In genomic region chrX:64739792-64740378, GRCh38 we compare ENCODE assay signal across 23 cellular contexts.
"Had no signal": no experiment of that assay in that cellular context is flagged by ENCODE, and none has a peak within 500 bp of the region (broad histone marks: within the 10 kb centered on the region; RNA-seq: fewer than 3 reads in every experiment).

No MANE protein-coding gene starts in this region.

- H3K9me3 Mint-ChIP-seq: natural killer cell treated with Interleukin-12 subunit alpha and Interleukin-12 subunit beta and Interleukin-15 and Interleukin-18, amount 100 ng/mL, for 72 hours; stimulated activated naive B cell treated with anti-CD40 and anti-IgM and Interleukin-4, amounts not matched to agents 10 μg/mL and 1 μg/mL and 100 μg/mL, for 72 hours had no signal

- H3K4me3 Mint-ChIP-seq: naive thymus-derived CD4-positive, alpha-beta T cell; natural killer cell treated with Interleukin-12 subunit alpha and Interleukin-12 subunit beta and Interleukin-15 and Interleukin-18, amount 100 ng/mL, for 72 hours; stimulated activated naive B cell treated with anti-CD40 and anti-IgM and Interleukin-4, amounts not matched to agents 10 μg/mL and 1 μg/mL and 100 μg/mL, for 72 hours had no signal

- H3K27ac Mint-ChIP-seq: naive thymus-derived CD4-positive, alpha-beta T cell; natural killer cell treated with Interleukin-12 subunit alpha and Interleukin-12 subunit beta and Interleukin-15 and Interleukin-18, amount 100 ng/mL, for 72 hours; progenitor cell of endocrine pancreas; stimulated activated naive B cell treated with anti-CD40 and anti-IgM and Interleukin-4, amounts not matched to agents 10 μg/mL and 1 μg/mL and 100 μg/mL, for 72 hours had no signal

- ATAC-seq: heart left ventricle; left cardiac atrium; left lung; lower lobe of right lung; naive thymus-derived CD4-positive, alpha-beta T cell; natural killer cell treated with Interleukin-12 subunit alpha and Interleukin-12 subunit beta and Interleukin-15 and Interleukin-18, amount 100 ng/mL, for 72 hours; sciatic nerve; stimulated activated naive B cell treated with anti-CD40 and anti-IgM and Interleukin-4, amounts not matched to agents 10 μg/mL and 1 μg/mL and 100 μg/mL, for 72 hours; stimulated activated naive CD8-positive, alpha-beta T cell treated with anti-CD3 and anti-CD28 coated beads, Interleukin-15, Interleukin-2, amounts not matched to agents 100 U/mL and 50 U/mL, for 24 hours; upper lobe of right lung had no signal

- H3K36me3 Mint-ChIP-seq: natural killer cell treated with Interleukin-12 subunit alpha and Interleukin-12 subunit beta and Interleukin-15 and Interleukin-18, amount 100 ng/mL, for 72 hours; stimulated activated naive B cell treated with anti-CD40 and anti-IgM and Interleukin-4, amounts not matched to agents 10 μg/mL and 1 μg/mL and 100 μg/mL, for 72 hours had no signal

- H3K4me1 Mint-ChIP-seq: naive thymus-derived CD4-positive, alpha-beta T cell; stimulated activated naive B cell treated with anti-CD40 and anti-IgM and Interleukin-4, amounts not matched to agents 10 μg/mL and 1 μg/mL and 100 μg/mL, for 72 hours had no signal

- DNase-seq: heart left ventricle; kidney glomerular epithelial cell; left cardiac atrium; left lung; lower lobe of right lung; mammary epithelial cell; mesenchymal stem cell; naive thymus-derived CD4-positive, alpha-beta T cell; ovary; stimulated activated CD4-positive, alpha-beta T cell treated with anti-CD3 and anti-CD28 coated beads, Interleukin-12 subunit alpha, Interleukin-12 subunit beta, amount 100 ng/mL, for 4 hours; stimulated activated CD4-positive, alpha-beta T cell treated with anti-CD3 and anti-CD28 coated beads, Interleukin-15, amount 100 ng/mL, for 24 hours; stimulated activated CD4-positive, alpha-beta T cell treated with anti-CD3 and anti-CD28 coated beads, Interleukin-2, amount 100 ng/mL, for 24 hours; stimulated activated CD4-positive, alpha-beta T cell treated with anti-CD3 and anti-CD28 coated beads, Interleukin-4, amount 100 ng/mL, for 1 hour; stimulated activated naive B cell treated with anti-CD40 and anti-IgM and Interleukin-4, amounts not matched to agents 10 μg/mL and 1 μg/mL and 100 μg/mL, for 72 hours; stimulated activated naive CD8-positive, alpha-beta T cell treated with anti-CD3 and anti-CD28 coated beads, Interleukin-15, Interleukin-2, amounts not matched to agents 100 U/mL and 50 U/mL, for 24 hours; stomach; testis; thyroid gland; trophoblast cell; upper lobe of right lung had no signal

- H3K27me3 Mint-ChIP-seq: naive thymus-derived CD4-positive, alpha-beta T cell; progenitor cell of endocrine pancreas; stimulated activated naive B cell treated with anti-CD40 and anti-IgM and Interleukin-4, amounts not matched to agents 10 μg/mL and 1 μg/mL and 100 μg/mL, for 72 hours had no signal
